Comparison of ENCODE assay signal across 8 cellular contexts in genomic region chr1:228691926-228692325, GRCh38. TPM values are rescaled to one million over a fixed set of nuclear protein-coding genes. Genes with fewer than 3 reads are reported as not detected.
DNase-seq lines count a peak whose midpoint lies in the region; ATAC-seq, FAIRE-seq and TF ChIP-seq lines count a peak whose summit lies in the region.

No MANE protein-coding gene starts in this region.

- H3K27me3 ChIP-seq in bronchial epithelial cell (ENCODE audit: control insufficient read depth, insufficient read depth, low read length), result peaks cover 2% of the 10 kb centered on the region

- intact Hi-C loops in posterior vena cava (cut with DNase I), result no loop called here

- FAIRE-seq in bronchial epithelial cell (lab: Jason Lieb, UNC), result no peak
- FAIRE-seq in GM12891 (lab: Jason Lieb, UNC), result no peak

- TF ChIP-seq POLR2A in GM12891 (IDR thresholded peaks at IDR 0.05; ENCODE audit: low read depth, low read length), result no peak

- ATAC-seq in HG02588 (IDR thresholded peaks at IDR 0.05; ENCODE audit: unreplicated experiment), result no peak

- DNase-seq in COLO668 (lab: John Stamatoyannopoulos, UW; ENCODE audit: unreplicated experiment) (peak; percentile 34), HCEC 1CT (peak; percentile 28), NCI-H748 treated with DMSO at 0.1 percent for 48 hours (lab: John Stamatoyannopoulos, UW) (peak; percentile 45), bronchial epithelial cell (ENCODE audit: low read depth) (peak; percentile 72), lung microvascular endothelial cell (ENCODE audit: low read depth in 2 of 2) (peak; percentile 51 to 70), GM12891 (ENCODE audit: insufficient read length, low spot score) (no peak), posterior vena cava (ENCODE audit: low spot score) (no peak)

- no peaks in the 10 kb centered on the region for H3K36me3 ChIP-seq in bronchial epithelial cell (ENCODE audit: control insufficient read depth, insufficient read depth, low read length)

- peak; percentile 32 for TF ChIP-seq CTCF in bronchial epithelial cell (IDR thresholded peaks at IDR 0.05; ENCODE audit: insufficient read depth, low read length, severe bottlenecking)

- H3K4me3 ChIP-seq in bronchial epithelial cell (ENCODE audit: low read depth, low read length), result no peak overlapping the region

TF ChIP-seq in GM12891, 5 proteins besides CTCF, POLR2A, EP300 and RAD21:
- TF ChIP-seq PAX5 (IDR thresholded peaks at IDR 0.05; ENCODE audit: insufficient read depth, low read length, severe bottlenecking) (no peak), TAF1 (IDR thresholded peaks at IDR 0.05; ENCODE audit: low read depth, low read length) (no peak), POLR2AphosphoS5 (IDR thresholded peaks at IDR 0.05; ENCODE audit: low read depth, low read length) (no peak), POU2F2 (IDR thresholded peaks at IDR 0.05; ENCODE audit: low read depth, low read length) (no peak), SPI1 (IDR thresholded peaks at IDR 0.05; ENCODE audit: low read depth, low read length) (no peak)

RNA-seq across cellular contexts. Expression of gene RHOU, which starts 43.4 kb away (rescaled TPM):
- total RNA-seq in bronchial epithelial cell (0.26 and 0.53 TPM in 2 replicates), lung microvascular endothelial cell (11.3 and 29.8 TPM in 2 replicates), posterior vena cava (10 to 100 TPM; 15.7 to 24.6 TPM)
- polyA plus RNA-seq in GM12891 (2012; ENCODE audit: low read depth, missing spikeins), result 0.01 TPM

Comparison
In these comparisons a context has a peak if more than half of its experiments do, and no peak if none do; other contexts are left out.
1. DNase-seq: peak in COLO668 (single experiment), HCEC 1CT (single experiment), NCI-H748 treated with DMSO at 0.1 percent for 48 hours (single experiment), bronchial epithelial cell (single experiment) and lung microvascular endothelial cell (2 of 2); none in GM12891 (single experiment) and posterior vena cava (single experiment).